ENCODE assay signal across 8 cellular contexts in the genomic region with DNA sequence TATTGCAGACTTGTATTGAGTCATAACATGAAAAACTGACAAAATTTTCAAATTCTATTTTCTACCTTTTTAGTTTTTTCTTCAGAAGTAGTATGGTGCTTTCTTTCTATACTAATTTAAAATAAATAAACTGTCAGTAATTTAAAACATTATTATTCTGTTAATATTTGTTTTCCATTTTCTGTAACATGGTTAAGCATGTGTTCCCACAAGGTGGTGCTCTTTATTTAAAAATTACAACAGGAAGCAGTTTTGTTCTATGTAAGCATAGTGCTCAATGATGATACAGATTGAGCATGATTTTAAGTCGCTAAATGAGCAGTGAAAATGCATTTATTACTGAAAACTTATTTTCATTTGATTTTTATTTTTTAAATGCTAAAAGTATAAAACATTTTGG.
DNase-seq lines count a peak whose midpoint lies in the region; ATAC-seq and TF ChIP-seq lines count a peak whose summit lies in the region.

No MANE protein-coding gene starts in this region.

- CTCF ChIA-PET in RWPE1 (lab: Yijun Ruan, JAX), result interaction anchor here (0.5 to 1.0 kb wide), 3 partner anchors 108 to 721 kb away, joined by 3 to 4 read pairs (median 3); partner anchors contain the start of genes CCDC59 and METTL25

- intact Hi-C loops in CD14-positive monocyte (cut with micrococcal nuclease), result no loop called here

- H3K4me3 Mint-ChIP-seq in CD14-positive monocyte, result no peak overlapping the region

- DNase-seq in CD14-positive monocyte (ENCODE audit: low spot score) (no peak), RWPE1 (ENCODE audit: low spot score) (peak; percentile 33), fibroblast of peridontal ligament (ENCODE audit: extremely low read depth) (peak; percentile 75), skeletal muscle cell (ENCODE audit: low read depth) (peak; percentile 7), KG1 (lab: John Stamatoyannopoulos, UW) (no peak)
- DNase-seq in activated CD4-positive, CD25-positive, alpha-beta regulatory T cell (lab: John Stamatoyannopoulos, UW), result no peak

- H3K27ac ChIP-seq in RWPE1, result no peak overlapping the region

- no peaks in the 10 kb centered on the region for H3K4me1 Mint-ChIP-seq in CD14-positive monocyte

- no peaks in the 10 kb centered on the region for H3K4me1 ChIP-seq in Loucy (ENCODE audit: insufficient read depth, low read length, poor library complexity, severe bottlenecking)

- no peak overlapping the region for H2AFZ ChIP-seq in Loucy (ENCODE audit: low read length)

- POLR2A ChIA-PET in RWPE1 (lab: Yijun Ruan, JAX; ENCODE audit: low non-redundant PET), result no interaction called here

- H3K9ac ChIP-seq in Loucy (ENCODE audit: low read depth, low read length, poor library complexity, severe bottlenecking), result no peak overlapping the region

- H3K27me3 ChIP-seq in Loucy (ENCODE audit: insufficient read depth, low read length, poor library complexity, severe bottlenecking), result no peaks in the 10 kb centered on the region

- no peaks in the 10 kb centered on the region for H3K9me2 ChIP-seq in Loucy (replicated peaks; ENCODE audit: low read depth, low read length)

- H3K4me2 ChIP-seq in Loucy (ENCODE audit: low read depth, low read length, poor library complexity, severe bottlenecking), result no peak overlapping the region

- H3K27ac Mint-ChIP-seq in CD14-positive monocyte, result no peak overlapping the region

- TF ChIP-seq CTCF in CD14-positive monocyte (IDR thresholded peaks at IDR 0.05), result peak; percentile 49
- TF ChIP-seq CTCF in Loucy (conservative IDR thresholded peaks at IDR 0.05; ENCODE audit: low read length), result peak; percentile 55
- TF ChIP-seq CTCF in RWPE1 (conservative IDR thresholded peaks at IDR 0.05; ENCODE audit: low read depth), result peak; percentile 37; the same call in 1 of the 2 replicates

- ATAC-seq in GM18907 (IDR thresholded peaks at IDR 0.05; ENCODE audit: unreplicated experiment), result peak; percentile 64

- H3K9me3 Mint-ChIP-seq in CD14-positive monocyte, result no peaks in the 10 kb centered on the region

- H3K27me3 Mint-ChIP-seq in CD14-positive monocyte (ENCODE audit: low read depth in 3 of 3), result peaks cover 0 to 4% (median 0%) of the 10 kb centered on the region in 3 donors

- H3K36me3 Mint-ChIP-seq in CD14-positive monocyte, result no peaks in the 10 kb centered on the region

- H3K36me3 ChIP-seq in Loucy (ENCODE audit: insufficient read depth, low read length), result no peaks in the 10 kb centered on the region

- H3K9me3 ChIP-seq in Loucy (ENCODE audit: insufficient read depth, low read depth, low read length), result no peaks in the 10 kb centered on the region

- no peaks in the 10 kb centered on the region for H3F3A ChIP-seq in Loucy (ENCODE audit: low read depth)

- H3K79me2 ChIP-seq in Loucy (ENCODE audit: insufficient read depth, low read length), result no peaks in the 10 kb centered on the region

- no peaks in the 10 kb centered on the region for H4K20me1 ChIP-seq in Loucy (ENCODE audit: insufficient read depth, low read length, poor library complexity, severe bottlenecking)

- H3K4me3 ChIP-seq in Loucy (ENCODE audit: low read length, poor library complexity, severe bottlenecking), result no peak overlapping the region
- H3K4me3 ChIP-seq in skeletal muscle cell (ENCODE audit: low read depth, low read length), result no peak overlapping the region

Comparison
In these comparisons a context has a peak if more than half of its experiments do, and no peak if none do; other contexts are left out.
1. DNase-seq: peak in RWPE1 (single experiment), fibroblast of peridontal ligament (single experiment) and skeletal muscle cell (single experiment); none in CD14-positive monocyte (single experiment), KG1 (single experiment) and activated CD4-positive, CD25-positive, alpha-beta regulatory T cell (0 of 4).
2. Peak in every context shown above with its lines, with median percentiles within 50 percentile points of each other: CTCF ChIP-seq.